ENCODE assay signal across 8 cellular contexts in the genomic region with DNA sequence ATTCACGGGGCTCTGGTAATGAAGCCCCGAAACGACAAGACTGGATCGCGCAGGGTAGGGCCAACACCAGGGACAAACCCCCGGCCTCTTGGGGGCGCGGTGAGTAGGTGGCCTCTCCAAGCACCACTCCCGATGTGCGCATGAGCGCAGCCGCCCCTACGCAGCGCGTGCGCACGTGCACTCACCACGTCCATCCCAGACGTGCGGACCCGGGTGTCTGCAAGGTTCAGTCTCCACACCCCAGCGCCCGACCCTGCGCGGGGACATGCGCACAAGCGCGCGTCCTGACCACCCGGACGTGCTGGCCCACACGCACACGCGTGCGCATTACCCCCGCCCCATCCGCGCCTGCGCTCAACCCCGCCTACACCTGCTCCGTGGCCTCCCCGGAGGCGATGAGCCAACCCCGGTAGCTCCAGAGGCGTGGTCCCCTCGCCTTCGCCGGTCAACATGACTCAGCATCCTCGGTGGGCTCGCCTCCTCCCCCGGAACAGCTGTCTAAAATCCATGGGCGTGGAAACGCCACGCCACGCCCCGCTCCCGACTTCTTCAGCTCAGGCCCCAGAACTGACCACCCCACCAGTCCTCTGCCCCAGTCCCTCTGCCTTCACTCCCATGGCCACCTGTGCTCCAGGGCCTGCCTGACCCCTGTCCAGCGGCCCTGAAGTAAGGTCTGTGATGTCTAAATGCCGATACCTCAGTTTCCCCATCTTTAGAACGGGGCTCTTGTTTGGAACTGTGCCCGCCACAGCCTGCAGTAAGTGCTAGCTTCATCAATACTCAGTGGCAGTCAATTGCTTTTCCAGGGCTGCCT. TPM values are rescaled to one million over a fixed set of nuclear protein-coding genes. Genes with fewer than 3 reads are reported as not detected.
DNase-seq lines count a peak whose midpoint lies in the region; ATAC-seq and TF ChIP-seq lines count a peak whose summit lies in the region.

No MANE protein-coding gene starts in this region.

- POLR2A ChIA-PET in GM10248 (lab: Yijun Ruan, JAX), result interaction anchor here (1.1 kb wide), 1 partner anchor 166 kb away, joined by 3 read pairs; no protein-coding TSS in a partner anchor

- CTCF ChIA-PET in GM10248 (lab: Yijun Ruan, JAX), result interaction anchor here (0.6 to 5.5 kb wide), 12 partner anchors 10 to 71 kb away, joined by 3 to 27 read pairs (median 4); no protein-coding TSS in a partner anchor
- CTCF ChIA-PET in activated naive CD4-positive, alpha-beta T cell treated with anti-CD3 and anti-CD28 coated beads, Interleukin-2, amount 10 ng/mL, durations not matched to agents 7 days and 5 days (lab: Charles Lee), result interaction anchor here (0.7 to 0.9 kb wide), 4 partner anchors 8 to 98 kb away, joined by 3 to 5 read pairs (median 3); no protein-coding TSS in a partner anchor

- H3K4me3 Mint-ChIP-seq in HFFc6, result peak overlapping the region; percentile 83
- H3K4me3 Mint-ChIP-seq in activated naive CD4-positive, alpha-beta T cell treated with anti-CD3 and anti-CD28 coated beads, Interleukin-2, amount 10 ng/mL, durations not matched to agents 7 days and 5 days, result peak overlapping the region; percentile 70

- H3K9me3 Mint-ChIP-seq in HFFc6, result no peaks in the 10 kb centered on the region
- H3K9me3 Mint-ChIP-seq in activated naive CD4-positive, alpha-beta T cell treated with anti-CD3 and anti-CD28 coated beads, Interleukin-2, amount 10 ng/mL, durations not matched to agents 7 days and 5 days, result no peaks in the 10 kb centered on the region

- H3K36me3 ChIP-seq in SJSA1, result no peaks in the 10 kb centered on the region
- no peaks in the 10 kb centered on the region for H3K36me3 ChIP-seq in testis (ENCODE audit: low read depth, missing control alignments)

- peak; percentile 97 for ATAC-seq in omental fat pad (ENCODE audit: low FRiP score)

- no peak for TF ChIP-seq POLR2A in testis (IDR thresholded peaks at IDR 0.05)

- H3K36me3 Mint-ChIP-seq in HFFc6 (ENCODE audit: low read depth), result no peaks in the 10 kb centered on the region; the same call in 1 of the 2 replicates
- peaks cover 20% of the 10 kb centered on the region for H3K36me3 Mint-ChIP-seq in activated naive CD4-positive, alpha-beta T cell treated with anti-CD3 and anti-CD28 coated beads, Interleukin-2, amount 10 ng/mL, durations not matched to agents 7 days and 5 days

- H3K27me3 Mint-ChIP-seq in HFFc6 (ENCODE audit: insufficient read depth), result no peaks in the 10 kb centered on the region; the same call in 1 of the 2 replicates
- H3K27me3 Mint-ChIP-seq in activated naive CD4-positive, alpha-beta T cell treated with anti-CD3 and anti-CD28 coated beads, Interleukin-2, amount 10 ng/mL, durations not matched to agents 7 days and 5 days, result peaks cover 8% of the 10 kb centered on the region

- H3K4me1 ChIP-seq in SJSA1 (replicated peaks) (peaks cover 14% of the 10 kb centered on the region), testis (peaks cover 8% of the 10 kb centered on the region)

- intact Hi-C loops in testis (cut with DNase I; ENCODE audit: low total_unique reads), result no loop called here

- DNase-seq in GM10248 (ENCODE audit: extremely low spot score) (peak; percentile 99), HFFc6 (peak; percentile 75), MV-4-11 (lab: John Stamatoyannopoulos, UW) (peak; percentile 99), SJSA1 (ENCODE audit: low read depth in 1 of 2, low spot score in 2 of 2) (peak; percentile 93 to 98), glomerular endothelial cell (ENCODE audit: extremely low read depth, low read depth, low spot score) (peak; percentile 70), omental fat pad (ENCODE audit: low spot score) (peak; percentile 77), testis (peak; percentile 97)
- peak; percentile 97 for DNase-seq in activated naive CD4-positive, alpha-beta T cell treated with anti-CD3 and anti-CD28 coated beads, Interleukin-2, amount 10 ng/mL, durations not matched to agents 7 days and 5 days

- 3 to 6% methylated on average over 22 to 61 of the region's 61 CpGs for WGBS in testis, 2 donors

- H3K27ac Mint-ChIP-seq in HFFc6, result peak overlapping the region; percentile 89
- H3K27ac Mint-ChIP-seq in activated naive CD4-positive, alpha-beta T cell treated with anti-CD3 and anti-CD28 coated beads, Interleukin-2, amount 10 ng/mL, durations not matched to agents 7 days and 5 days, result peak overlapping the region; percentile 91

- peaks cover 21% of the 10 kb centered on the region for H3K4me1 Mint-ChIP-seq in HFFc6 (ENCODE audit: low read depth)
- peaks cover 54% of the 10 kb centered on the region for H3K4me1 Mint-ChIP-seq in activated naive CD4-positive, alpha-beta T cell treated with anti-CD3 and anti-CD28 coated beads, Interleukin-2, amount 10 ng/mL, durations not matched to agents 7 days and 5 days

- H3K4me3 ChIP-seq in SJSA1, result peak overlapping the region; percentile 28
- H3K4me3 ChIP-seq in testis, result peak overlapping the region; percentile 38 to 61

- H3K9me3 ChIP-seq in SJSA1 (replicated peaks), result no peaks in the 10 kb centered on the region
- no peaks in the 10 kb centered on the region for H3K9me3 ChIP-seq in testis

- H3K27ac ChIP-seq in SJSA1 (no peak overlapping the region), testis (peak overlapping the region; percentile 68 to 90)

- H3K27me3 ChIP-seq in SJSA1 (replicated peaks) (no peaks in the 10 kb centered on the region), testis (no peaks in the 10 kb centered on the region)

- TF ChIP-seq CTCF in GM10248 (IDR thresholded peaks at IDR 0.05; ENCODE audit: control extremely low read depth, extremely low read depth, low read depth, missing control alignments) (peak; percentile 58), HFFc6 (IDR thresholded peaks at IDR 0.05) (peak; percentile 60), omental fat pad (IDR thresholded peaks at IDR 0.05) (no peak), testis (IDR thresholded peaks at IDR 0.05) (peak; percentile 54 to 66 (median 54))

RNA-seq across cellular contexts. Expression of a gene that starts 5.6 kb away (rescaled TPM):
- total RNA-seq in HFFc6 (2021; fragmentation: NEBNext Ultra II Directional; extraction: Animal tissue kit (Norgen Biotek cat#: 25700)), result 100 to 1,000 TPM; 171 to 254 (median 212) TPM
- total RNA-seq in SJSA1 (2014; rRNA removed; shearing (Covaris generic)), result 64.0 and 88.8 TPM in 2 replicates
- total RNA-seq in glomerular endothelial cell (291 and 335 TPM in 2 replicates), omental fat pad (100 to 1,000 TPM; 156 to 258 (median 211) TPM), testis (100 to 1,000 TPM; 109 to 198 TPM)
- polyA plus RNA-seq in testis (ENCODE audit: insufficient read depth, low read depth, low replicate concordance), result 198 TPM

RNA-seq across cellular contexts. Expression of a gene that starts 44.9 kb away (rescaled TPM):
- 10 to 100 TPM in 5 of 6 experiments, 1 to 10 TPM in 1; 8.8 to 13.3 (median 12.0) TPM for total RNA-seq in HFFc6 (2021; fragmentation: NEBNext Ultra II Directional; extraction: Animal tissue kit (Norgen Biotek cat#: 25700))
- 19.9 and 31.1 TPM in 2 replicates for total RNA-seq in SJSA1 (2014; rRNA removed; shearing (Covaris generic))
- 11.7 and 15.2 TPM in 2 replicates for total RNA-seq in glomerular endothelial cell
- 10 to 100 TPM in 2 of 4 donors, 1 to 10 TPM in 2; 6.1 to 12.8 (median 9.2) TPM for total RNA-seq in omental fat pad
- 10 to 100 TPM; 33.8 to 35.1 TPM for total RNA-seq in testis
- polyA plus RNA-seq in testis (ENCODE audit: insufficient read depth, low read depth, low replicate concordance), result 29.0 TPM

Comparison
In these comparisons a context has a peak if more than half of its experiments do, and no peak if none do; other contexts are left out.
1. CTCF ChIP-seq: peak in GM10248 (single experiment), HFFc6 (single experiment) and testis (3 of 3); none in omental fat pad (0 of 3).
2. Peak in every context shown above with its lines, with median percentiles within 50 percentile points of each other: DNase-seq.